ENCODE assay signal across 22 cellular contexts in the genomic region with DNA sequence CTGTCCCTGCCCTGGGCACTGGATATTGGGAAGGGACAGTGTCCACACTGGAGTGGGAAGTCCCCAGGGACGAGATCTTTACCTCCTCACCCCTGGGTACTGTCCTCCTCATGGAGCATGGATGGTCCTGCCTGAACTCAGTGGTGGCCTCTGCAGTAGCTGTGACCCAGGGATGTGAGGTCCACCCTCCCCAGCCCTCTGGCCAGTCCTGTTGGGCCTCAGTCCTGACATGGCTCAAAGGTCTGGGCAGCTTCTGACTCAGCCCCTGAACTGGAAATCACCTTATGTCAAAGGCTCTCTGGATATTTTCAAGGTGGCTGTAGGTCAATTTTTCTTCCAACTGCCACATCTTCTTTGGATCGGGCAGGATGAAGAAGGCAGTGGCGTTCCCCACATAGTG. TPM values are rescaled to one million over a fixed set of nuclear protein-coding genes. Genes with fewer than 3 reads are reported as not detected.
DNase-seq lines count a peak whose midpoint lies in the region; ATAC-seq and TF ChIP-seq lines count a peak whose summit lies in the region.
"Had no signal": no experiment of that assay in that cellular context is flagged by ENCODE, and none has a peak within 500 bp of the region (broad histone marks: within the 10 kb centered on the region; RNA-seq: fewer than 3 reads in every experiment).

No MANE protein-coding gene starts in this region.

- peak; percentile 8 to 81 (median 23) for ATAC-seq in right lobe of liver

- no peak for TF ChIP-seq EP300 in suprapubic skin (IDR thresholded peaks at IDR 0.05)

- H3K27me3 Mint-ChIP-seq in Caco-2 (ENCODE audit: insufficient read depth, unreplicated experiment) = no peaks in the 10 kb centered on the region

- no peak overlapping the region for H3K4me3 ChIP-seq in Caco-2 (ENCODE audit: low read depth, low read length)
- no peak overlapping the region for H3K4me3 ChIP-seq in coronary artery
- no peak overlapping the region for H3K4me3 ChIP-seq in right lobe of liver
- no peak overlapping the region for H3K4me3 ChIP-seq in suprapubic skin
- H3K4me3 ChIP-seq: GM23248, SK-N-MC had no signal

- H3K9me3 Mint-ChIP-seq in Caco-2 (ENCODE audit: unreplicated experiment) = peaks cover 13% of the 10 kb centered on the region
- H3K9me3 Mint-ChIP-seq: H9 had no signal

- no peaks in the 10 kb centered on the region for H3K36me3 Mint-ChIP-seq in Caco-2 (ENCODE audit: insufficient read depth, unreplicated experiment)

- no peaks in the 10 kb centered on the region for H3K9me3 ChIP-seq in Caco-2
- no peaks in the 10 kb centered on the region for H3K9me3 ChIP-seq in right lobe of liver
- no peaks in the 10 kb centered on the region for H3K9me3 ChIP-seq in suprapubic skin

- H3K27ac ChIP-seq in coronary artery (no peak overlapping the region), right lobe of liver (no peak overlapping the region), suprapubic skin (no peak overlapping the region)
- H3K27ac ChIP-seq: GM23248, SK-N-MC had no signal

- CTCF ChIA-PET in Caco-2 (lab: Charles Lee) = no interaction called here

- H3K27me3 ChIP-seq in Caco-2 (replicated peaks; ENCODE audit: control insufficient read depth, insufficient read depth, low read length) (no peaks in the 10 kb centered on the region), right lobe of liver (no peaks in the 10 kb centered on the region), suprapubic skin (no peaks in the 10 kb centered on the region)

- POLR2A ChIA-PET in Caco-2 (lab: Charles Lee) = no interaction called here

- H3K36me3 ChIP-seq in Caco-2 (ENCODE audit: control insufficient read depth, insufficient read depth, low read length) = no peaks in the 10 kb centered on the region
- no peaks in the 10 kb centered on the region for H3K36me3 ChIP-seq in right lobe of liver
- no peaks in the 10 kb centered on the region for H3K36me3 ChIP-seq in suprapubic skin

- TF ChIP-seq CTCF in Caco-2 (IDR thresholded peaks at IDR 0.05; ENCODE audit: insufficient read depth in 1 of 2, low read depth in 1 of 2, low read length in 1 of 2, severe bottlenecking in 1 of 2, unreplicated experiment in 1 of 2) = no peak
- no peak for TF ChIP-seq CTCF in coronary artery (IDR thresholded peaks at IDR 0.05)
- no peak for TF ChIP-seq CTCF in right lobe of liver (IDR thresholded peaks at IDR 0.05)
- TF ChIP-seq CTCF in suprapubic skin (IDR thresholded peaks at IDR 0.05) = no peak

- DNase-seq in Caco-2 (no peak), coronary artery (ENCODE audit: low spot score) (peak; percentile 50), right lobe of liver (no peak), suprapubic skin (ENCODE audit: low spot score in 2 of 2) (peak; percentile 36 to 56), cerebellar nuclear complex (lab: John Stamatoyannopoulos, UW) (no peak), NCI-H774 (lab: John Stamatoyannopoulos, UW) (no peak), SK-N-DZ (ENCODE audit: low spot score) (no peak)
- DNase-seq: DMS153, DND-41, GM23248, H9, IMR-90, KG1, MM.1S, NCI-H2029 treated with DMSO at 0.1 percent for 48 hours, NCI-H446 treated with DMSO at 0.1 percent for 48 hours, NCI-H526 treated with DMSO at 0.1 percent for 48 hours, RPMI8226, SHP77 had no signal

- H3K4me1 Mint-ChIP-seq in Caco-2 (ENCODE audit: low read depth, unreplicated experiment) = peaks cover 35% of the 10 kb centered on the region

- intact Hi-C loops in Caco-2 (cut with micrococcal nuclease; ENCODE audit: unreplicated experiment) (no loop called here), right lobe of liver (cut with DNase I) (no loop called here)

- no TSS peak for BruUV-seq in Caco-2 (replicated peaks; lab: Mats Ljungman, UMichigan)

- peak overlapping the region; percentile 61 for H3K27ac Mint-ChIP-seq in Caco-2 (ENCODE audit: unreplicated experiment)

- TF ChIP-seq POLR2A in right lobe of liver (IDR thresholded peaks at IDR 0.05) (no peak), suprapubic skin (IDR thresholded peaks at IDR 0.05) (no peak)

- 65% methylated on average over 2 of the region's 3 CpGs for WGBS in right lobe of liver (ENCODE audit: insufficient coverage, low coverage, low lambda C conversion rate, missing lambda C conversion rate)
- WGBS in suprapubic skin = 92% methylated on average over 3 of the region's 3 CpGs

- H3K4me1 ChIP-seq in Caco-2 (peaks cover 42% of the 10 kb centered on the region), right lobe of liver (peaks cover 0 to 7% (median 2%) of the 10 kb centered on the region in 4 donors), suprapubic skin (no peaks in the 10 kb centered on the region)

- no peak overlapping the region for H3K4me3 Mint-ChIP-seq in Caco-2 (ENCODE audit: unreplicated experiment)
- H3K4me3 Mint-ChIP-seq: H9 had no signal

RNA-seq across cellular contexts. Expression of a gene that starts 2.5 kb away (rescaled TPM):
- total RNA-seq in Caco-2 (2022) (not detected in 2 replicates), right lobe of liver (not detected), suprapubic skin (not detected)
- not detected in 2 replicates for polyA plus RNA-seq in SK-N-DZ (2014; cell fraction: cytosol; rRNA removed)
- not detected in 2 replicates for polyA plus RNA-seq in SK-N-DZ (2014; cell fraction: nucleus; rRNA removed)
- total RNA-seq: A172, GM23248, H9, IMR-90 had no signal
- polyA plus RNA-seq: BJ, GM23248, IMR-90 had no signal

RNA-seq across cellular contexts. Expression of a gene that starts 24.4 kb away (rescaled TPM):
- total RNA-seq in Caco-2 (2022) (150 and 178 TPM in 2 replicates), right lobe of liver (over 10,000 TPM; 18,575 to 39,670 (median 31,917) TPM), suprapubic skin (10 to 100 TPM in 1 of 4 donors, 1 to 10 TPM in 3; 4.7 to 62.4 (median 7.5) TPM)
- polyA plus RNA-seq in SK-N-DZ (2014; cell fraction: cytosol; rRNA removed) = not detected in 2 replicates
- not detected in 2 replicates for polyA plus RNA-seq in SK-N-DZ (2014; cell fraction: nucleus; rRNA removed)
- total RNA-seq: H9 had no signal

RNA-seq across cellular contexts. Expression of a gene that starts 40.9 kb away (rescaled TPM):
- total RNA-seq in Caco-2 (2022) (0.32 and 0.56 TPM in 2 replicates), right lobe of liver (100 to 1,000 TPM; 185 to 407 (median 236) TPM), suprapubic skin (under 1 TPM in 1 of 4 donors, not detected in 3; 0.97 TPM)
- not detected in 2 replicates for polyA plus RNA-seq in SK-N-DZ (2014; cell fraction: cytosol; rRNA removed)
- not detected in 2 replicates for polyA plus RNA-seq in SK-N-DZ (2014; cell fraction: nucleus; rRNA removed)
- total RNA-seq: A172, GM23248, H9, IMR-90 had no signal
- polyA plus RNA-seq: BJ, GM23248, IMR-90 had no signal

Comparison
In these comparisons a context has a peak if more than half of its experiments do, and no peak if none do; other contexts are left out.
1. DNase-seq: peak in coronary artery (single experiment) and suprapubic skin (2 of 2); none in Caco-2 (0 of 2), right lobe of liver (0 of 3), cerebellar nuclear complex (0 of 2), NCI-H774 (single experiment) and SK-N-DZ (single experiment).
2. RNA of a gene that starts 24.4 kb away (total RNA-seq): 18,575 to 39,670 TPM in right lobe of liver; 150 to 178 TPM in Caco-2 and 4.7 to 62.4 TPM in suprapubic skin; every median in the first group is over 100 times any median in the second.
3. RNA of a gene that starts 40.9 kb away (total RNA-seq): 185 to 407 TPM in right lobe of liver; 0.32 to 0.56 TPM in Caco-2 and 0.97 TPM in suprapubic skin; every median in the first group is over 10 times any median in the second.